11 cellular contexts compared by ENCODE assay signal in genomic region chr15:55916666-55917409, GRCh38.
A peak's percentile ranks its signal among the peaks of the same experiment; 100 is the strongest.
DNase-seq lines count a peak whose midpoint lies in the region; ATAC-seq and TF ChIP-seq lines count a peak whose summit lies in the region.
"Had no signal": no experiment of that assay in that cellular context is flagged by ENCODE, and none has a peak within 500 bp of the region (broad histone marks: within the 10 kb centered on the region; RNA-seq: fewer than 3 reads in every experiment).

No MANE protein-coding gene starts in this region.

- no peaks in the 10 kb centered on the region for H3K27me3 Mint-ChIP-seq in activated T-cell treated with anti-CD3 and anti-CD28 coated beads, Interleukin-2, amount 50 U/mL, for 4 hours (ENCODE audit: low read depth)
- no peaks in the 10 kb centered on the region for H3K27me3 Mint-ChIP-seq in activated T-cell treated with anti-CD3 and anti-CD28 coated beads, Interleukin-2, amount 50 U/mL, for 72 hours (ENCODE audit: low read depth)

- no peak overlapping the region for H3K27ac ChIP-seq in right atrium auricular region
- H3K27ac ChIP-seq in hepatocyte: peak overlapping the region; percentile 23
- peak overlapping the region; percentile 18 for H3K27ac ChIP-seq in vagina
- H3K27ac ChIP-seq: BLaER1 treated with 17β-estradiol and CSF1 and Interleukin-3, amounts not matched to agents 10 nM and 100 nM had no signal

- no peak for TF ChIP-seq CTCF in right atrium auricular region (IDR thresholded peaks at IDR 0.05)
- no peak for TF ChIP-seq CTCF in astrocyte of the cerebellum (IDR thresholded peaks at IDR 0.05; ENCODE audit: low read depth, low read length, missing control alignments)
- TF ChIP-seq CTCF in hepatocyte (IDR thresholded peaks at IDR 0.05; ENCODE audit: poor library complexity): no peak
- TF ChIP-seq CTCF in vagina (IDR thresholded peaks at IDR 0.05): no peak

- no peaks in the 10 kb centered on the region for H3K9me2 ChIP-seq in hepatocyte (replicated peaks; ENCODE audit: insufficient read depth)

- H3K4me1 ChIP-seq in right atrium auricular region (no peaks in the 10 kb centered on the region), hepatocyte (ENCODE audit: insufficient read depth) (no peaks in the 10 kb centered on the region), vagina (peaks cover 6% of the 10 kb centered on the region)
- H3K4me1 ChIP-seq: BLaER1 treated with 17β-estradiol and CSF1 and Interleukin-3, amounts not matched to agents 10 nM and 100 nM had no signal

- no peaks in the 10 kb centered on the region for H3K36me3 ChIP-seq in right atrium auricular region
- H3K36me3 ChIP-seq in hepatocyte (replicated peaks; ENCODE audit: insufficient read depth, low read depth): no peaks in the 10 kb centered on the region
- no peaks in the 10 kb centered on the region for H3K36me3 ChIP-seq in vagina

- 58% methylated on average over 11 of the region's 11 CpGs for WGBS in hepatocyte (ENCODE audit: low lambda C conversion rate, missing lambda C conversion rate)

- no peak for DNase-seq in Right ventricle myocardium inferior (ENCODE audit: missing footprints)
- DNase-seq in right atrium auricular region (ENCODE audit: low spot score): no peak
- peak; percentile 66 for DNase-seq in astrocyte of the cerebellum (ENCODE audit: low read depth)
- no peak for DNase-seq in hepatocyte (ENCODE audit: low spot score)
- no peak for DNase-seq in vagina (ENCODE audit: extremely low spot score in 2 of 2)
- DNase-seq in activated T-cell treated with anti-CD3 and anti-CD28 coated beads, Interleukin-2, amount 50 U/mL, for 4 hours: no peak
- no peak for DNase-seq in activated T-cell treated with anti-CD3 and anti-CD28 coated beads, Interleukin-2, amount 50 U/mL, for 72 hours
- DNase-seq: activated T-cell treated with anti-CD3 and anti-CD28 coated beads, Interleukin-2, amount 50 U/mL, for 1 hour had no signal

- H3K27ac Mint-ChIP-seq in activated T-cell treated with anti-CD3 and anti-CD28 coated beads, Interleukin-2, amount 50 U/mL, for 72 hours: no peak overlapping the region
- H3K27ac Mint-ChIP-seq: stimulated activated effector memory CD8-positive, alpha-beta T cell treated with anti-CD3 and anti-CD28 coated beads, Interleukin-12 subunit alpha, Interleukin-12 subunit beta, amount 100 ng/mL, for 72 hours had no signal

- in situ Hi-C loops in astrocyte of the cerebellum (cut with HindIII; ENCODE audit: low sequenced_read_pairs): no loop called here

- H3K9me3 Mint-ChIP-seq in activated T-cell treated with anti-CD3 and anti-CD28 coated beads, Interleukin-2, amount 50 U/mL, for 4 hours: no peaks in the 10 kb centered on the region
- no peaks in the 10 kb centered on the region for H3K9me3 Mint-ChIP-seq in activated T-cell treated with anti-CD3 and anti-CD28 coated beads, Interleukin-2, amount 50 U/mL, for 72 hours
- H3K9me3 Mint-ChIP-seq: stimulated activated effector memory CD8-positive, alpha-beta T cell treated with anti-CD3 and anti-CD28 coated beads, Interleukin-12 subunit alpha, Interleukin-12 subunit beta, amount 100 ng/mL, for 72 hours had no signal

- H3K9me3 ChIP-seq in right atrium auricular region (no peaks in the 10 kb centered on the region), hepatocyte (ENCODE audit: low read depth) (no peaks in the 10 kb centered on the region), vagina (no peaks in the 10 kb centered on the region)
- H3K9me3 ChIP-seq: BLaER1 treated with 17β-estradiol and CSF1 and Interleukin-3, amounts not matched to agents 10 nM and 100 nM had no signal

- no peak overlapping the region for H3K4me3 Mint-ChIP-seq in activated T-cell treated with anti-CD3 and anti-CD28 coated beads, Interleukin-2, amount 50 U/mL, for 4 hours
- H3K4me3 Mint-ChIP-seq in activated T-cell treated with anti-CD3 and anti-CD28 coated beads, Interleukin-2, amount 50 U/mL, for 72 hours: no peak overlapping the region
- H3K4me3 Mint-ChIP-seq: stimulated activated effector memory CD8-positive, alpha-beta T cell treated with anti-CD3 and anti-CD28 coated beads, Interleukin-12 subunit alpha, Interleukin-12 subunit beta, amount 100 ng/mL, for 72 hours had no signal

- no peaks in the 10 kb centered on the region for H3K4me1 Mint-ChIP-seq in activated T-cell treated with anti-CD3 and anti-CD28 coated beads, Interleukin-2, amount 50 U/mL, for 4 hours (ENCODE audit: low read depth)
- no peaks in the 10 kb centered on the region for H3K4me1 Mint-ChIP-seq in activated T-cell treated with anti-CD3 and anti-CD28 coated beads, Interleukin-2, amount 50 U/mL, for 72 hours (ENCODE audit: low read depth)
- H3K4me1 Mint-ChIP-seq: stimulated activated effector memory CD8-positive, alpha-beta T cell treated with anti-CD3 and anti-CD28 coated beads, Interleukin-12 subunit alpha, Interleukin-12 subunit beta, amount 100 ng/mL, for 72 hours had no signal

- ATAC-seq in Right ventricle myocardium inferior (peak; percentile 31), GM21529 (IDR thresholded peaks at IDR 0.05; ENCODE audit: unreplicated experiment) (no peak)
- ATAC-seq in activated T-cell treated with anti-CD3 and anti-CD28 coated beads, Interleukin-2, amount 50 U/mL, for 4 hours: no peak
- no peak for ATAC-seq in activated T-cell treated with anti-CD3 and anti-CD28 coated beads, Interleukin-2, amount 50 U/mL, for 72 hours (replicated peaks in 1 of 2)
- ATAC-seq: stimulated activated effector memory CD8-positive, alpha-beta T cell treated with anti-CD3 and anti-CD28 coated beads, Interleukin-12 subunit alpha, Interleukin-12 subunit beta, amount 100 ng/mL, for 72 hours had no signal

- no peak overlapping the region for H3K4me3 ChIP-seq in right atrium auricular region
- H3K4me3 ChIP-seq in astrocyte of the cerebellum (ENCODE audit: low read depth, low read length): peak overlapping the region; percentile 26
- H3K4me3 ChIP-seq in hepatocyte: no peak overlapping the region
- no peak overlapping the region for H3K4me3 ChIP-seq in vagina
- H3K4me3 ChIP-seq: BLaER1 treated with 17β-estradiol and CSF1 and Interleukin-3, amounts not matched to agents 10 nM and 100 nM had no signal

- no peak overlapping the region for H2AFZ ChIP-seq in hepatocyte

- no peak for TF ChIP-seq POLR2A in vagina (IDR thresholded peaks at IDR 0.05)

- no peaks in the 10 kb centered on the region for H3K36me3 Mint-ChIP-seq in activated T-cell treated with anti-CD3 and anti-CD28 coated beads, Interleukin-2, amount 50 U/mL, for 4 hours (ENCODE audit: insufficient read depth)
- no peaks in the 10 kb centered on the region for H3K36me3 Mint-ChIP-seq in activated T-cell treated with anti-CD3 and anti-CD28 coated beads, Interleukin-2, amount 50 U/mL, for 72 hours (ENCODE audit: insufficient read depth in 2 of 2)
- H3K36me3 Mint-ChIP-seq: stimulated activated effector memory CD8-positive, alpha-beta T cell treated with anti-CD3 and anti-CD28 coated beads, Interleukin-12 subunit alpha, Interleukin-12 subunit beta, amount 100 ng/mL, for 72 hours had no signal

- H3K27me3 ChIP-seq in right atrium auricular region: no peaks in the 10 kb centered on the region
- H3K27me3 ChIP-seq in hepatocyte: no peaks in the 10 kb centered on the region
- no peaks in the 10 kb centered on the region for H3K27me3 ChIP-seq in vagina
- H3K27me3 ChIP-seq: BLaER1 treated with 17β-estradiol and CSF1 and Interleukin-3, amounts not matched to agents 10 nM and 100 nM had no signal

- peaks cover 2% of the 10 kb centered on the region for H3K79me2 ChIP-seq in hepatocyte

- intact Hi-C loops in Right ventricle myocardium inferior (cut with DNase I): loop anchor here (5.0 kb wide), 1 partner anchor 260 kb away; no protein-coding TSS in a partner anchor
- intact Hi-C loops in vagina (cut with DNase I): no loop called here

- H4K20me1 ChIP-seq in hepatocyte (ENCODE audit: insufficient read depth, poor library complexity, severe bottlenecking): no peaks in the 10 kb centered on the region
- H4K20me1 ChIP-seq: BLaER1 treated with 17β-estradiol and CSF1 and Interleukin-3, amounts not matched to agents 10 nM and 100 nM had no signal

- H3K4me2 ChIP-seq in hepatocyte: peak overlapping the region; percentile 58
- H3K4me2 ChIP-seq: BLaER1 treated with 17β-estradiol and CSF1 and Interleukin-3, amounts not matched to agents 10 nM and 100 nM had no signal

Comparison
In these comparisons a context has a peak if more than half of its experiments do, and no peak if none do; other contexts are left out.
1. H3K27ac ChIP-seq: peak in hepatocyte (single experiment) and vagina (single experiment); none in right atrium auricular region (0 of 2).